Comparison of ENCODE assay signal across 15 cellular contexts in genomic region chr17:28466001-28466400, GRCh38. TPM values are rescaled to one million over a fixed set of nuclear protein-coding genes. Genes with fewer than 3 reads are reported as not detected.
"Had no signal": no experiment of that assay in that cellular context is flagged by ENCODE, and none has a peak within 500 bp of the region (broad histone marks: within the 10 kb centered on the region; RNA-seq: fewer than 3 reads in every experiment).

No MANE protein-coding gene starts in this region.

- H3K4me1 ChIP-seq: colonic mucosa, gastrocnemius medialis, parathyroid adenoma had no signal

- DNase-seq: activated CD4-positive, alpha-beta T cell treated with anti-CD3 and anti-CD28 coated beads for 1 hour; amniotic stem cell; central memory CD4-positive, alpha-beta T cell; colonic mucosa; gastrocnemius medialis; naive thymus-derived CD8-positive, alpha-beta T cell; stimulated activated CD8-positive, alpha-beta memory T cell treated with anti-CD3 and anti-CD28 coated beads, Interleukin-4, amount 100 ng/mL, for 48 hours; stimulated activated naive CD4-positive, alpha-beta T cell had no signal

- H3K9me3 Mint-ChIP-seq: naive thymus-derived CD8-positive, alpha-beta T cell; T-helper 1 cell treated with Interleukin-12 subunit alpha and Interleukin-12 subunit beta and Interleukin-4 antibody, amounts not matched to agents 30 μg/mL and 1 μg/mL, for 36 hours had no signal

- H3K36me3 Mint-ChIP-seq: activated naive CD8-positive, alpha-beta T cell; naive thymus-derived CD8-positive, alpha-beta T cell had no signal

- H3K9me3 ChIP-seq: colonic mucosa, gastrocnemius medialis, neutrophil had no signal

- H3K79me2 ChIP-seq: parathyroid adenoma had no signal

- H3K27ac Mint-ChIP-seq: activated naive CD8-positive, alpha-beta T cell; naive thymus-derived CD8-positive, alpha-beta T cell; T-helper 1 cell treated with Interleukin-12 subunit alpha and Interleukin-12 subunit beta and Interleukin-4 antibody, amounts not matched to agents 30 μg/mL and 1 μg/mL, for 36 hours had no signal

- H2AFZ ChIP-seq: parathyroid adenoma had no signal

- H3K9ac ChIP-seq: parathyroid adenoma had no signal

- H3K4me3 ChIP-seq: colonic mucosa, gastrocnemius medialis had no signal

- H3K27me3 Mint-ChIP-seq: activated naive CD8-positive, alpha-beta T cell had no signal

- H3K4me1 Mint-ChIP-seq: naive thymus-derived CD8-positive, alpha-beta T cell had no signal

- H3K36me3 ChIP-seq: colonic mucosa, gastrocnemius medialis, neutrophil had no signal

- H3K4me3 Mint-ChIP-seq: activated naive CD8-positive, alpha-beta T cell; naive thymus-derived CD8-positive, alpha-beta T cell; T-helper 1 cell treated with Interleukin-12 subunit alpha and Interleukin-12 subunit beta and Interleukin-4 antibody, amounts not matched to agents 30 μg/mL and 1 μg/mL, for 36 hours had no signal

- H3K27ac ChIP-seq: colonic mucosa, gastrocnemius medialis, neutrophil, parathyroid adenoma had no signal

- H3K27me3 ChIP-seq: colonic mucosa, neutrophil had no signal

RNA-seq across cellular contexts. Expression of gene SLC13A2, which starts 7.4 kb away (rescaled TPM):
- total RNA-seq: activated CD8-positive, alpha-beta memory T cell treated with anti-CD3 and anti-CD28 coated beads for 36 hours; kidney epithelial cell; naive thymus-derived CD8-positive, alpha-beta T cell had no signal
- polyA plus RNA-seq: naive thymus-derived CD8-positive, alpha-beta T cell had no signal

RNA-seq across cellular contexts. Expression of gene FOXN1, which starts 40.1 kb away (rescaled TPM):
- total RNA-seq: activated CD8-positive, alpha-beta memory T cell treated with anti-CD3 and anti-CD28 coated beads for 36 hours; gastrocnemius medialis; kidney epithelial cell; liver; naive thymus-derived CD8-positive, alpha-beta T cell had no signal
- polyA plus RNA-seq: liver; naive thymus-derived CD8-positive, alpha-beta T cell had no signal
